Comparison of ENCODE assay signal across 12 cellular contexts in genomic region chr5:89437450-89438435, GRCh38.
A peak's percentile ranks its signal among the peaks of the same experiment; 100 is the strongest.
DNase-seq lines count a peak whose midpoint lies in the region; ATAC-seq and TF ChIP-seq lines count a peak whose summit lies in the region.
"Had no signal": no experiment of that assay in that cellular context is flagged by ENCODE, and none has a peak within 500 bp of the region (broad histone marks: within the 10 kb centered on the region; RNA-seq: fewer than 3 reads in every experiment).

No MANE protein-coding gene starts in this region.

- no peaks in the 10 kb centered on the region for H4K20me1 ChIP-seq in MM.1S (ENCODE audit: insufficient read depth, low read length)

- H3K79me2 ChIP-seq in MM.1S (ENCODE audit: low read length), result no peaks in the 10 kb centered on the region
- no peaks in the 10 kb centered on the region for H3K79me2 ChIP-seq in mesendoderm (ENCODE audit: control insufficient read depth, insufficient read depth, low read length)

- no peak overlapping the region for H3K4ac ChIP-seq in mesendoderm (ENCODE audit: low read depth, low read length)

- H3F3A ChIP-seq in MM.1S (ENCODE audit: insufficient read depth, low read length), result peaks cover 17% of the 10 kb centered on the region

- H3K23ac ChIP-seq in mesendoderm (ENCODE audit: low read length), result no peak overlapping the region

- H2BK5ac ChIP-seq in mesendoderm (ENCODE audit: low read length), result no peak overlapping the region

- H3K27ac Mint-ChIP-seq in nephron, result peak overlapping the region in 2 of 3 experiments; percentile 7 to 80
- H3K27ac Mint-ChIP-seq: activated T-helper 1 cell treated with anti-CD3 and anti-CD28 coated beads, Interleukin-12 subunit alpha, Interleukin-12 subunit beta, Interleukin-2, Interleukin-4 antibody, amounts not matched to agents 30 ng/mL and 10 ng/mL and 1 ng/mL, durations not matched to agents 14 hours and 24 hours and 36 hours had no signal

- H4K5ac ChIP-seq in mesendoderm (ENCODE audit: low read length), result no peak overlapping the region

- WGBS in thyroid gland, 2 donors, result 72 to 76% methylated on average over 4 of the region's 4 CpGs
- no CpG with 5 or more reads among the region's 4 CpGs for WGBS in mesendoderm (ENCODE audit: extremely low coverage, insufficient coverage, low lambda C conversion rate)

- no peak for ATAC-seq in GM21367 (IDR thresholded peaks at IDR 0.05; ENCODE audit: unreplicated experiment)
- ATAC-seq: SK-N-SH treated with all-trans-retinoic acid at 6 μM for 48 hours had no signal

- H2BK15ac ChIP-seq in mesendoderm (replicated peaks; ENCODE audit: low read depth), result no peak overlapping the region

- no peak overlapping the region for H2BK120ac ChIP-seq in mesendoderm (ENCODE audit: low read depth, low read length)

- no peaks in the 10 kb centered on the region for H3K36me3 ChIP-seq in MM.1S (replicated peaks; ENCODE audit: insufficient read depth, low read length)
- H3K36me3 ChIP-seq in thyroid gland, result no peaks in the 10 kb centered on the region
- H3K36me3 ChIP-seq in mesendoderm (ENCODE audit: control insufficient read depth, insufficient read depth, low read length), result no peaks in the 10 kb centered on the region
- H3K36me3 ChIP-seq: prostate gland had no signal

- H3K4me3 ChIP-seq in MM.1S (ENCODE audit: low read length), result no peak overlapping the region
- no peak overlapping the region for H3K4me3 ChIP-seq in thyroid gland (replicated peaks in 1 of 3)
- H3K4me3 ChIP-seq in mesendoderm (ENCODE audit: low read length), result no peak overlapping the region
- H3K4me3 ChIP-seq: prostate gland had no signal

- H3K18ac ChIP-seq in mesendoderm (ENCODE audit: low read length), result no peak overlapping the region

- no peak for TF ChIP-seq POLR2A in thyroid gland (IDR thresholded peaks at IDR 0.05)

- H3K4me1 ChIP-seq in MM.1S (ENCODE audit: low read length) (peaks cover 53% of the 10 kb centered on the region), thyroid gland (no peaks in the 10 kb centered on the region), mesendoderm (ENCODE audit: control insufficient read depth, low read depth, low read length) (no peaks in the 10 kb centered on the region)
- H3K4me1 ChIP-seq: prostate gland had no signal

- H3K79me1 ChIP-seq in mesendoderm (ENCODE audit: low read length), result no peaks in the 10 kb centered on the region

- no peak overlapping the region for H2AFZ ChIP-seq in MM.1S (ENCODE audit: low read length)

- intact Hi-C loops in thyroid gland (cut with DNase I), result no loop called here

- H3K4me1 Mint-ChIP-seq in nephron, result peaks cover 37% of the 10 kb centered on the region

- DNase-seq in Daoy (ENCODE audit: low read depth) (peak; percentile 56), MM.1S (no peak), astrocyte of the hippocampus (ENCODE audit: low read depth, low spot score) (peak; percentile 68), thyroid gland (no peak), mesendoderm (no peak)
- DNase-seq in NK-92 treated with Interleukin-12 subunit alpha and Interleukin-12 subunit beta, amount 100 ng/mL, for 24 hours (lab: John Stamatoyannopoulos, UW), result no peak

- H3K27ac ChIP-seq in MM.1S (ENCODE audit: low read length) (no peak overlapping the region), thyroid gland (no peak overlapping the region), mesendoderm (ENCODE audit: low read depth, low read length) (no peak overlapping the region)
- H3K27ac ChIP-seq: C4-2B, prostate gland had no signal

- no peak overlapping the region for H3K56ac ChIP-seq in mesendoderm (ENCODE audit: low read length)

- no peak for TF ChIP-seq CTCF in MM.1S (IDR thresholded peaks at IDR 0.05; ENCODE audit: low read length)
- no peak for TF ChIP-seq CTCF in nephron (IDR thresholded peaks at IDR 0.05; ENCODE audit: unreplicated experiment in 3 of 3)
- TF ChIP-seq CTCF in thyroid gland (IDR thresholded peaks at IDR 0.05), result no peak

- H3K9me2 ChIP-seq in MM.1S (replicated peaks; ENCODE audit: insufficient read depth, low read length), result no peaks in the 10 kb centered on the region

- no peak overlapping the region for H2AK5ac ChIP-seq in mesendoderm (ENCODE audit: low read length)

- H3K4me2 ChIP-seq in MM.1S (ENCODE audit: low read depth, low read length) (peak overlapping the region; percentile 72; the same call in 1 of the 2 replicates), mesendoderm (ENCODE audit: low read length) (no peak overlapping the region)

- peak overlapping the region in 1 of 3 experiments; percentile 11 for H3K4me3 Mint-ChIP-seq in nephron
- H3K4me3 Mint-ChIP-seq: activated T-helper 1 cell treated with anti-CD3 and anti-CD28 coated beads, Interleukin-12 subunit alpha, Interleukin-12 subunit beta, Interleukin-2, Interleukin-4 antibody, amounts not matched to agents 30 ng/mL and 10 ng/mL and 1 ng/mL, durations not matched to agents 14 hours and 24 hours and 36 hours had no signal

- no peak overlapping the region for H4K8ac ChIP-seq in mesendoderm (ENCODE audit: low read depth, low read length)

- no peaks in the 10 kb centered on the region for H3K9me3 ChIP-seq in MM.1S (replicated peaks; ENCODE audit: insufficient read depth, low read length)
- no peaks in the 10 kb centered on the region for H3K9me3 ChIP-seq in thyroid gland
- H3K9me3 ChIP-seq: prostate gland had no signal

- H3K9ac ChIP-seq in MM.1S (ENCODE audit: low read length) (no peak overlapping the region), mesendoderm (ENCODE audit: low read length) (no peak overlapping the region)

- no peaks in the 10 kb centered on the region for H3K36me3 Mint-ChIP-seq in nephron (ENCODE audit: low read depth)

- H3K9me3 Mint-ChIP-seq in nephron, result no peaks in the 10 kb centered on the region
- H3K9me3 Mint-ChIP-seq: activated T-helper 1 cell treated with anti-CD3 and anti-CD28 coated beads, Interleukin-12 subunit alpha, Interleukin-12 subunit beta, Interleukin-2, Interleukin-4 antibody, amounts not matched to agents 30 ng/mL and 10 ng/mL and 1 ng/mL, durations not matched to agents 14 hours and 24 hours and 36 hours had no signal

- H3K27me3 Mint-ChIP-seq in nephron (ENCODE audit: low read depth), result no peaks in the 10 kb centered on the region

- H3K27me3 ChIP-seq in MM.1S (replicated peaks; ENCODE audit: insufficient read depth, low read length) (no peaks in the 10 kb centered on the region), thyroid gland (no peaks in the 10 kb centered on the region), mesendoderm (ENCODE audit: insufficient read depth, low read length, poor library complexity) (no peaks in the 10 kb centered on the region)

Comparison
In these comparisons a context has a peak if more than half of its experiments do, and no peak if none do; other contexts are left out.
1. DNase-seq: peak in Daoy (single experiment) and astrocyte of the hippocampus (single experiment); none in MM.1S (single experiment), thyroid gland (0 of 2), mesendoderm (single experiment) and NK-92 treated with Interleukin-12 subunit alpha and Interleukin-12 subunit beta, amount 100 ng/mL, for 24 hours (single experiment).